In genomic region chr3:151169700-151170224, GRCh38 we compare ENCODE assay signal across 10 cellular contexts. TPM values are rescaled to one million over a fixed set of nuclear protein-coding genes. Genes with fewer than 3 reads are reported as not detected.
DNase-seq lines count a peak whose midpoint lies in the region; ATAC-seq and TF ChIP-seq lines count a peak whose summit lies in the region.
"Had no signal": no experiment of that assay in that cellular context is flagged by ENCODE, and none has a peak within 500 bp of the region (broad histone marks: within the 10 kb centered on the region; RNA-seq: fewer than 3 reads in every experiment).

No MANE protein-coding gene starts in this region.

- no peak overlapping the region for H3K4me3 ChIP-seq in right atrium auricular region

- no peak for DNase-seq in T-helper 17 cell
- DNase-seq in right atrium auricular region (ENCODE audit: low spot score), result peak; percentile 75
- peak in 1 of 2 donors; percentile 37 for DNase-seq in stimulated activated naive CD8-positive, alpha-beta T cell treated with anti-CD3 and anti-CD28 coated beads, Interleukin-15, amount 100 ng/mL, for 72 hours
- DNase-seq in effector CD4-positive, alpha-beta T cell, result no peak
- DNase-seq in NCI-H1105 (lab: John Stamatoyannopoulos, UW), result no peak
- DNase-seq in dedifferentiated amniotic fluid mesenchymal stem cell (ENCODE audit: extremely low spot score), result no peak

- H3K36me3 Mint-ChIP-seq in T-helper 17 cell (ENCODE audit: low read depth), result no peaks in the 10 kb centered on the region

- TF ChIP-seq CTCF in right atrium auricular region (IDR thresholded peaks at IDR 0.05), result no peak

- no peak overlapping the region for H3K27ac ChIP-seq in right atrium auricular region

- H3K4me3 Mint-ChIP-seq in T-helper 17 cell, result peak overlapping the region; percentile 50
- H3K4me3 Mint-ChIP-seq in stimulated activated naive CD8-positive, alpha-beta T cell treated with anti-CD3 and anti-CD28 coated beads, Interleukin-15, amount 100 ng/mL, for 72 hours, result peak overlapping the region; percentile 36 to 70
- H3K4me3 Mint-ChIP-seq: brain had no signal

- no peaks in the 10 kb centered on the region for H3K27me3 ChIP-seq in right atrium auricular region

- peak overlapping the region; percentile 92 for H3K27ac Mint-ChIP-seq in T-helper 17 cell
- H3K27ac Mint-ChIP-seq in stimulated activated naive CD8-positive, alpha-beta T cell treated with anti-CD3 and anti-CD28 coated beads, Interleukin-15, amount 100 ng/mL, for 72 hours, result peak overlapping the region; percentile 60 to 80
- H3K27ac Mint-ChIP-seq: brain had no signal

- no peaks in the 10 kb centered on the region for H3K9me3 Mint-ChIP-seq in stimulated activated naive CD8-positive, alpha-beta T cell treated with anti-CD3 and anti-CD28 coated beads, Interleukin-15, amount 100 ng/mL, for 72 hours
- H3K9me3 Mint-ChIP-seq: brain had no signal

- no peaks in the 10 kb centered on the region for H3K4me1 ChIP-seq in right atrium auricular region

- peaks cover 29% of the 10 kb centered on the region for H3K4me1 Mint-ChIP-seq in T-helper 17 cell
- peaks cover 53% of the 10 kb centered on the region for H3K4me1 Mint-ChIP-seq in stimulated activated naive CD8-positive, alpha-beta T cell treated with anti-CD3 and anti-CD28 coated beads, Interleukin-15, amount 100 ng/mL, for 72 hours

- H3K27me3 Mint-ChIP-seq in T-helper 17 cell, result no peaks in the 10 kb centered on the region
- no peaks in the 10 kb centered on the region for H3K27me3 Mint-ChIP-seq in stimulated activated naive CD8-positive, alpha-beta T cell treated with anti-CD3 and anti-CD28 coated beads, Interleukin-15, amount 100 ng/mL, for 72 hours
- H3K27me3 Mint-ChIP-seq: brain had no signal

- no peaks in the 10 kb centered on the region for H3K36me3 ChIP-seq in right atrium auricular region

- H3K9me3 ChIP-seq in T-helper 17 cell (ENCODE audit: control insufficient read depth, low read length, poor library complexity, severe bottlenecking) (no peaks in the 10 kb centered on the region), right atrium auricular region (no peaks in the 10 kb centered on the region)

- peak; percentile 40 for ATAC-seq in GM18508 (IDR thresholded peaks at IDR 0.05; ENCODE audit: insufficient read depth, unreplicated experiment)
- ATAC-seq in HG02981 (IDR thresholded peaks at IDR 0.05; ENCODE audit: unreplicated experiment), result peak; percentile 47
- ATAC-seq in T-helper 17 cell, result peak; percentile 23
- ATAC-seq in stimulated activated naive CD8-positive, alpha-beta T cell treated with anti-CD3 and anti-CD28 coated beads, Interleukin-15, amount 100 ng/mL, for 72 hours, result peak; percentile 48
- ATAC-seq: HCT116 had no signal

RNA-seq across cellular contexts. Expression of gene GPR171, which starts 33.3 kb away (rescaled TPM):
- 10 to 100 TPM; 20.7 to 33.8 TPM for total RNA-seq in T-helper 17 cell
- under 1 TPM; 0.37 to 0.39 TPM for total RNA-seq in right atrium auricular region

Comparison
In these comparisons a context has a peak if more than half of its experiments do, and no peak if none do; other contexts are left out.
1. RNA of gene GPR171, which starts 33.3 kb away (total RNA-seq): 20.7 to 33.8 TPM in T-helper 17 cell; 0.37 to 0.39 TPM in right atrium auricular region; every median in the first group is over 10 times any median in the second.
2. Peak in every context shown above with its lines, with median percentiles within 50 percentile points of each other: ATAC-seq.